ENCODE assay signal across 13 cellular contexts in genomic region chr5:132486318-132487094, GRCh38. TPM values are rescaled to one million over a fixed set of nuclear protein-coding genes. Genes with fewer than 3 reads are reported as not detected.
A peak's percentile ranks its signal among the peaks of the same experiment; 100 is the strongest.
DNase-seq lines count a peak whose midpoint lies in the region; ATAC-seq and TF ChIP-seq lines count a peak whose summit lies in the region.
"Had no signal": no experiment of that assay in that cellular context is flagged by ENCODE, and none has a peak within 500 bp of the region (broad histone marks: within the 10 kb centered on the region; RNA-seq: fewer than 3 reads in every experiment).

No MANE protein-coding gene starts in this region.

- H3K4me1 Mint-ChIP-seq in activated naive CD8-positive, alpha-beta T cell (ENCODE audit: low read depth), result peaks cover 52% of the 10 kb centered on the region
- H3K4me1 Mint-ChIP-seq in naive thymus-derived CD4-positive, alpha-beta T cell, result peaks cover 41 to 65% (median 59%) of the 10 kb centered on the region in 7 donors

- H3K9me3 Mint-ChIP-seq in activated naive CD8-positive, alpha-beta T cell (ENCODE audit: low read depth), result no peaks in the 10 kb centered on the region
- H3K9me3 Mint-ChIP-seq in naive thymus-derived CD4-positive, alpha-beta T cell, result peaks cover 0 to 5% (median 0%) of the 10 kb centered on the region in 11 donors

- peak overlapping the region; percentile 78 for H3K4me3 ChIP-seq in naive thymus-derived CD4-positive, alpha-beta T cell (ENCODE audit: low read length)
- no peak overlapping the region for H3K4me3 ChIP-seq in uterus

- POLR2A ChIA-PET in naive thymus-derived CD4-positive, alpha-beta T cell (lab: Charles Lee), result interaction anchor here (0.7 to 17.6 kb wide), 11 partner anchors 8 to 99 kb away, joined by 3 to 268 read pairs (median 127); no protein-coding TSS in a partner anchor

- no peaks in the 10 kb centered on the region for H3K9me3 ChIP-seq in naive thymus-derived CD4-positive, alpha-beta T cell (ENCODE audit: control insufficient read depth in 2 of 3, low read length in 3 of 3)
- H3K9me3 ChIP-seq in uterus, result no peaks in the 10 kb centered on the region

- peak overlapping the region; percentile 97 for H3K4me3 Mint-ChIP-seq in activated naive CD8-positive, alpha-beta T cell
- H3K4me3 Mint-ChIP-seq in naive thymus-derived CD4-positive, alpha-beta T cell, result peak overlapping the region; percentile 92 to 98 (median 95)

- H3K36me3 Mint-ChIP-seq in activated naive CD8-positive, alpha-beta T cell, result peaks cover 30% of the 10 kb centered on the region
- peaks cover 23 to 68% (median 53%) of the 10 kb centered on the region in 5 donors for H3K36me3 Mint-ChIP-seq in naive thymus-derived CD4-positive, alpha-beta T cell

- ATAC-seq in naive thymus-derived CD4-positive, alpha-beta T cell, result no peak
- ATAC-seq in HG02798 (IDR thresholded peaks at IDR 0.05; ENCODE audit: poor library complexity, unreplicated experiment), result no peak

- H3K36me3 ChIP-seq in naive thymus-derived CD4-positive, alpha-beta T cell (ENCODE audit: control insufficient read depth in 2 of 3, insufficient read depth in 3 of 3, low read length in 3 of 3), result peaks cover 54 to 81% (median 73%) of the 10 kb centered on the region in 3 experiments
- no peaks in the 10 kb centered on the region for H3K36me3 ChIP-seq in uterus

- no peak for TF ChIP-seq CTCF in uterus (IDR thresholded peaks at IDR 0.05)

- no peaks in the 10 kb centered on the region for H3K27me3 ChIP-seq in naive thymus-derived CD4-positive, alpha-beta T cell (ENCODE audit: control insufficient read depth in 2 of 2, insufficient read depth in 2 of 2, low read length in 2 of 2)
- no peaks in the 10 kb centered on the region for H3K27me3 ChIP-seq in uterus
- H3K27me3 ChIP-seq: foreskin keratinocyte had no signal

- peak overlapping the region; percentile 97 for H3K27ac Mint-ChIP-seq in activated naive CD8-positive, alpha-beta T cell
- H3K27ac Mint-ChIP-seq in naive thymus-derived CD4-positive, alpha-beta T cell, result peak overlapping the region; percentile 83 to 98 (median 96)

- no peak for TF ChIP-seq POLR2A in uterus (IDR thresholded peaks at IDR 0.05)

- H3K27ac ChIP-seq in naive thymus-derived CD4-positive, alpha-beta T cell (ENCODE audit: low read depth, low read length), result peak overlapping the region; percentile 99
- H3K27ac ChIP-seq in uterus, result no peak overlapping the region
- H3K27ac ChIP-seq: foreskin keratinocyte had no signal

- intact Hi-C loops in naive thymus-derived CD4-positive, alpha-beta T cell (cut with micrococcal nuclease), result no loop called here
- intact Hi-C loops in uterus (cut with DNase I; ENCODE audit: low total_unique reads), result loop anchor here (5.0 kb wide), 1 partner anchor 64 kb away; no protein-coding TSS in a partner anchor

- H3K4me1 ChIP-seq in naive thymus-derived CD4-positive, alpha-beta T cell (ENCODE audit: control insufficient read depth in 2 of 2, insufficient read depth in 2 of 2, low read length in 2 of 2), result peaks cover 36 to 56% of the 10 kb centered on the region in 2 donors
- peaks cover under 1 to 6% of the 10 kb centered on the region in 2 donors for H3K4me1 ChIP-seq in uterus

- H3K27me3 Mint-ChIP-seq in activated naive CD8-positive, alpha-beta T cell, result no peaks in the 10 kb centered on the region
- H3K27me3 Mint-ChIP-seq in naive thymus-derived CD4-positive, alpha-beta T cell, result peaks cover 0 to 2% (median 0%) of the 10 kb centered on the region in 5 donors

- CTCF ChIA-PET in naive thymus-derived CD4-positive, alpha-beta T cell (lab: Charles Lee), result interaction anchor here (1.4 to 1.7 kb wide), 2 partner anchors 36 to 69 kb away, joined by 3 to 5 read pairs; no protein-coding TSS in a partner anchor

- peak; percentile 6 for DNase-seq in stimulated activated CD4-positive, alpha-beta T cell treated with anti-CD3 and anti-CD28 coated beads, Interleukin-15, amount 100 ng/mL, for 24 hours
- DNase-seq in stimulated activated CD4-positive, alpha-beta T cell treated with anti-CD3 and anti-CD28 coated beads, Interleukin-4, amount 100 ng/mL, for 4 hours, result no peak
- peak in 2 of 9 donors; percentile 21 for DNase-seq in naive thymus-derived CD4-positive, alpha-beta T cell
- DNase-seq in uterus, result peak; percentile 11 to 14
- no peak for DNase-seq in HK-2 (ENCODE audit: unreplicated experiment)
- DNase-seq in DMS153 (lab: John Stamatoyannopoulos, UW), result no peak
- DNase-seq: foreskin keratinocyte, midbrain, NCI-H187 treated with DMSO at 0.1 percent for 48 hours, SHP77 treated with DMSO at 0.1 percent for 48 hours had no signal

RNA-seq across cellular contexts. Expression of gene IRF1, which starts 4.1 kb away (rescaled TPM):
- total RNA-seq in naive thymus-derived CD4-positive, alpha-beta T cell, result 100 to 1,000 TPM; 118 to 632 (median 549) TPM
- polyA plus RNA-seq in naive thymus-derived CD4-positive, alpha-beta T cell, result 100 to 1,000 TPM; 148 to 174 TPM
- 100 to 1,000 TPM in 1 of 4 donors, 10 to 100 TPM in 2, 1 to 10 TPM in 1; 3.8 to 110 (median 25.7) TPM for total RNA-seq in uterus

RNA-seq across cellular contexts. Expression of gene IL5, which starts 56.8 kb away (rescaled TPM):
- 1 to 10 TPM in 1 of 5 experiments, not detected in 4; 1.2 TPM for total RNA-seq in naive thymus-derived CD4-positive, alpha-beta T cell
- polyA plus RNA-seq in naive thymus-derived CD4-positive, alpha-beta T cell, result not detected
- not detected for total RNA-seq in uterus
- total RNA-seq: foreskin keratinocyte had no signal
- polyA plus RNA-seq: BJ, foreskin keratinocyte had no signal

Comparison
In these comparisons a context has a peak if more than half of its experiments do, and no peak if none do; other contexts are left out.
1. DNase-seq: peak in stimulated activated CD4-positive, alpha-beta T cell treated with anti-CD3 and anti-CD28 coated beads, Interleukin-15, amount 100 ng/mL, for 24 hours (single experiment) and uterus (2 of 2); none in stimulated activated CD4-positive, alpha-beta T cell treated with anti-CD3 and anti-CD28 coated beads, Interleukin-4, amount 100 ng/mL, for 4 hours (0 of 2), HK-2 (single experiment) and DMS153 (single experiment).